Comparison of ENCODE assay signal across 1 cellular context in the genomic region with DNA sequence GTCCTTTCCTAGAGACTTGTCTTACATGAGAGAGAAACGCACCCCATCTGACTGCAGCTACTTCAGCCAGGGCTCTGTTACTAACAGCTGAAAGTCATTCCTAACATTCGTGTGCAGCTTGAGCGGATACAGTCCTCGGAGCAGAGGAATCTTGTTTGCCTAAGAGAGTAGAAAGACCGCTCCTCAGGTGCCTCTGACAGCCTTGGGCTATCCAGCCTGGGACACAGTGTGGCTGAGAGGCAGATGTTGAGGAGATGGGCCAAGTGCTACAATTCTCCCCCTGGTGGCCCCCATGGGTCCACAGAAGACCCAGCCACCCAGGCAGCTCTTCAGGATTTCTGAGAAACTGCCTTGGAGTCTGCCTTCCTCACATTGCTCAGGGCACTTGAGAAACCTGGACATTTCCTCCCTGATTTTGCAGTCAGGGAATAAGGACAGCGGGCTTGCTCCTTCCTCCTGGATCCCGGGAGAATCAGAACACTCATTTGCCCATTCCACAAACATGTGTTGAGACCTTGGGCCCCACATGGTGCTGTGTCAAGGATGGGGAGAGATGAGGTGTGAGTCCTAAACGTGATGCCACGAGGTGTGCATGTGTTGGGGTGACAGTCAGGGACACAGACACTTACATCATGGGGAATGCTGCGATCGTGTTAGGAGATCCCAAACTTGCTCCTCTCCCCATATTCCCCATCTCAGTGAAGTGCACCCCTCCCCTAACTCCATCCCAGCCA.
TF ChIP-seq lines count a peak whose summit lies in the region.

No MANE protein-coding gene starts in this region.

TF ChIP-seq in K562, 482 proteins besides CTCF, POLR2A, EP300 and RAD21:
- no peak for TF ChIP-seq ARID1B (IDR thresholded peaks at IDR 0.05)
- TF ChIP-seq, protein P1, sequence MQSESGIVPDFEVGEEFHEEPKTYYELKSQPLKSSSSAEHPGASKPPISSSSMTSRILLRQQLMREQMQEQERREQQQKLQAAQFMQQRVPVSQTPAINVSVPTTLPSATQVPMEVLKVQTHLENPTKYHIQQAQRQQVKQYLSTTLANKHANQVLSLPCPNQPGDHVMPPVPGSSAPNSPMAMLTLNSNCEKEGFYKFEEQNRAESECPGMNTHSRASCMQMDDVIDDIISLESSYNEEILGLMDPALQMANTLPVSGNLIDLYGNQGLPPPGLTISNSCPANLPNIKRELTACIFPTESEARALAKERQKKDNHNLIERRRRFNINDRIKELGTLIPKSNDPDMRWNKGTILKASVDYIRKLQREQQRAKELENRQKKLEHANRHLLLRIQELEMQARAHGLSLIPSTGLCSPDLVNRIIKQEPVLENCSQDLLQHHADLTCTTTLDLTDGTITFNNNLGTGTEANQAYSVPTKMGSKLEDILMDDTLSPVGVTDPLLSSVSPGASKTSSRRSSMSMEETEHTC (IDR thresholded peaks at IDR 0.05) = no peak
- TF ChIP-seq, protein P2, sequence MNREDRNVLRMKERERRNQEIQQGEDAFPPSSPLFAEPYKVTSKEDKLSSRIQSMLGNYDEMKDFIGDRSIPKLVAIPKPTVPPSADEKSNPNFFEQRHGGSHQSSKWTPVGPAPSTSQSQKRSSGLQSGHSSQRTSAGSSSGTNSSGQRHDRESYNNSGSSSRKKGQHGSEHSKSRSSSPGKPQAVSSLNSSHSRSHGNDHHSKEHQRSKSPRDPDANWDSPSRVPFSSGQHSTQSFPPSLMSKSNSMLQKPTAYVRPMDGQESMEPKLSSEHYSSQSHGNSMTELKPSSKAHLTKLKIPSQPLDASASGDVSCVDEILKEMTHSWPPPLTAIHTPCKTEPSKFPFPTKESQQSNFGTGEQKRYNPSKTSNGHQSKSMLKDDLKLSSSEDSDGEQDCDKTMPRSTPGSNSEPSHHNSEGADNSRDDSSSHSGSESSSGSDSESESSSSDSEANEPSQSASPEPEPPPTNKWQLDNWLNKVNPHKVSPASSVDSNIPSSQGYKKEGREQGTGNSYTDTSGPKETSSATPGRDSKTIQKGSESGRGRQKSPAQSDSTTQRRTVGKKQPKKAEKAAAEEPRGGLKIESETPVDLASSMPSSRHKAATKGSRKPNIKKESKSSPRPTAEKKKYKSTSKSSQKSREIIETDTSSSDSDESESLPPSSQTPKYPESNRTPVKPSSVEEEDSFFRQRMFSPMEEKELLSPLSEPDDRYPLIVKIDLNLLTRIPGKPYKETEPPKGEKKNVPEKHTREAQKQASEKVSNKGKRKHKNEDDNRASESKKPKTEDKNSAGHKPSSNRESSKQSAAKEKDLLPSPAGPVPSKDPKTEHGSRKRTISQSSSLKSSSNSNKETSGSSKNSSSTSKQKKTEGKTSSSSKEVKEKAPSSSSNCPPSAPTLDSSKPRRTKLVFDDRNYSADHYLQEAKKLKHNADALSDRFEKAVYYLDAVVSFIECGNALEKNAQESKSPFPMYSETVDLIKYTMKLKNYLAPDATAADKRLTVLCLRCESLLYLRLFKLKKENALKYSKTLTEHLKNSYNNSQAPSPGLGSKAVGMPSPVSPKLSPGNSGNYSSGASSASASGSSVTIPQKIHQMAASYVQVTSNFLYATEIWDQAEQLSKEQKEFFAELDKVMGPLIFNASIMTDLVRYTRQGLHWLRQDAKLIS (CRISPR knock-in tag; IDR thresholded peaks at IDR 0.05) = no peak
- TF ChIP-seq, protein P3, sequence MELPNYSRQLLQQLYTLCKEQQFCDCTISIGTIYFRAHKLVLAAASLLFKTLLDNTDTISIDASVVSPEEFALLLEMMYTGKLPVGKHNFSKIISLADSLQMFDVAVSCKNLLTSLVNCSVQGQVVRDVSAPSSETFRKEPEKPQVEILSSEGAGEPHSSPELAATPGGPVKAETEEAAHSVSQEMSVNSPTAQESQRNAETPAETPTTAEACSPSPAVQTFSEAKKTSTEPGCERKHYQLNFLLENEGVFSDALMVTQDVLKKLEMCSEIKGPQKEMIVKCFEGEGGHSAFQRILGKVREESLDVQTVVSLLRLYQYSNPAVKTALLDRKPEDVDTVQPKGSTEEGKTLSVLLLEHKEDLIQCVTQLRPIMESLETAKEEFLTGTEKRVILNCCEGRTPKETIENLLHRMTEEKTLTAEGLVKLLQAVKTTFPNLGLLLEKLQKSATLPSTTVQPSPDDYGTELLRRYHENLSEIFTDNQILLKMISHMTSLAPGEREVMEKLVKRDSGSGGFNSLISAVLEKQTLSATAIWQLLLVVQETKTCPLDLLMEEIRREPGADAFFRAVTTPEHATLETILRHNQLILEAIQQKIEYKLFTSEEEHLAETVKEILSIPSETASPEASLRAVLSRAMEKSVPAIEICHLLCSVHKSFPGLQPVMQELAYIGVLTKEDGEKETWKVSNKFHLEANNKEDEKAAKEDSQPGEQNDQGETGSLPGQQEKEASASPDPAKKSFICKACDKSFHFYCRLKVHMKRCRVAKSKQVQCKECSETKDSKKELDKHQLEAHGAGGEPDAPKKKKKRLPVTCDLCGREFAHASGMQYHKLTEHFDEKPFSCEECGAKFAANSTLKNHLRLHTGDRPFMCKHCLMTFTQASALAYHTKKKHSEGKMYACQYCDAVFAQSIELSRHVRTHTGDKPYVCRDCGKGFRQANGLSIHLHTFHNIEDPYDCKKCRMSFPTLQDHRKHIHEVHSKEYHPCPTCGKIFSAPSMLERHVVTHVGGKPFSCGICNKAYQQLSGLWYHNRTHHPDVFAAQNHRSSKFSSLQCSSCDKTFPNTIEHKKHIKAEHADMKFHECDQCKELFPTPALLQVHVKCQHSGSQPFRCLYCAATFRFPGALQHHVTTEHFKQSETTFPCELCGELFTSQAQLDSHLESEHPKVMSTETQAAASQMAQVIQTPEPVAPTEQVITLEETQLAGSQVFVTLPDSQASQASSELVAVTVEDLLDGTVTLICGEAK (IDR thresholded peaks at IDR 0.05) = no peak
- TF ChIP-seq, protein P3 (CRISPR knock-in tag; IDR thresholded peaks at IDR 0.05) = no peak
- no peak for TF ChIP-seq CCAR2 (IDR thresholded peaks at IDR 0.05; ENCODE audit: low read depth, low read length)
- no peak for TF ChIP-seq EZH2 (IDR thresholded peaks at IDR 0.05; ENCODE audit: borderline replicate concordance, low read depth, low read length)
- TF ChIP-seq, protein P4, sequence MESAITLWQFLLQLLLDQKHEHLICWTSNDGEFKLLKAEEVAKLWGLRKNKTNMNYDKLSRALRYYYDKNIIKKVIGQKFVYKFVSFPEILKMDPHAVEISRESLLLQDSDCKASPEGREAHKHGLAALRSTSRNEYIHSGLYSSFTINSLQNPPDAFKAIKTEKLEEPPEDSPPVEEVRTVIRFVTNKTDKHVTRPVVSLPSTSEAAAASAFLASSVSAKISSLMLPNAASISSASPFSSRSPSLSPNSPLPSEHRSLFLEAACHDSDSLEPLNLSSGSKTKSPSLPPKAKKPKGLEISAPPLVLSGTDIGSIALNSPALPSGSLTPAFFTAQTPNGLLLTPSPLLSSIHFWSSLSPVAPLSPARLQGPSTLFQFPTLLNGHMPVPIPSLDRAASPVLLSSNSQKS (CRISPR knock-in tag; IDR thresholded peaks at IDR 0.05) = no peak
- TF ChIP-seq TAL1 (IDR thresholded peaks at IDR 0.05) = no peak
- no peak for TF ChIP-seq ZFP30 (CRISPR knock-in tag; IDR thresholded peaks at IDR 0.05; ENCODE audit: borderline replicate concordance)
- no peak for TF ChIP-seq SIN3A (IDR thresholded peaks at IDR 0.05; ENCODE audit: borderline replicate concordance in 2 of 2, control insufficient read depth in 1 of 2, low read depth in 2 of 2, low read length in 2 of 2)
- TF ChIP-seq, protein P5, sequence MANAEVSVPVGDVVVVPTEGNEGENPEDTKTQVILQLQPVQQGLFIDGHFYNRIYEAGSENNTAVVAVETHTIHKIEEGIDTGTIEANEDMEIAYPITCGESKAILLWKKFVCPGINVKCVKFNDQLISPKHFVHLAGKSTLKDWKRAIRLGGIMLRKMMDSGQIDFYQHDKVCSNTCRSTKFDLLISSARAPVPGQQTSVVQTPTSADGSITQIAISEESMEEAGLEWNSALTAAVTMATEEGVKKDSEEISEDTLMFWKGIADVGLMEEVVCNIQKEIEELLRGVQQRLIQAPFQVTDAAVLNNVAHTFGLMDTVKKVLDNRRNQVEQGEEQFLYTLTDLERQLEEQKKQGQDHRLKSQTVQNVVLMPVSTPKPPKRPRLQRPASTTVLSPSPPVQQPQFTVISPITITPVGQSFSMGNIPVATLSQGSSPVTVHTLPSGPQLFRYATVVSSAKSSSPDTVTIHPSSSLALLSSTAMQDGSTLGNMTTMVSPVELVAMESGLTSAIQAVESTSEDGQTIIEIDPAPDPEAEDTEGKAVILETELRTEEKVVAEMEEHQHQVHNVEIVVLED (CRISPR knock-in tag; IDR thresholded peaks at IDR 0.05) = no peak
- no peak for TF ChIP-seq GATAD2B (IDR thresholded peaks at IDR 0.05; ENCODE audit: borderline replicate concordance)
- TF ChIP-seq ZBTB8A (IDR thresholded peaks at IDR 0.05; ENCODE audit: partially characterized antibody) = no peak
- TF ChIP-seq RCOR1 (IDR thresholded peaks at IDR 0.05; ENCODE audit: borderline replicate concordance in 1 of 2, low read depth in 2 of 2, low read length in 2 of 2) = no peak
- TF ChIP-seq ZNF436 (CRISPR knock-in tag; IDR thresholded peaks at IDR 0.05) = no peak
